15 cellular contexts compared by ENCODE assay signal in the genomic region with DNA sequence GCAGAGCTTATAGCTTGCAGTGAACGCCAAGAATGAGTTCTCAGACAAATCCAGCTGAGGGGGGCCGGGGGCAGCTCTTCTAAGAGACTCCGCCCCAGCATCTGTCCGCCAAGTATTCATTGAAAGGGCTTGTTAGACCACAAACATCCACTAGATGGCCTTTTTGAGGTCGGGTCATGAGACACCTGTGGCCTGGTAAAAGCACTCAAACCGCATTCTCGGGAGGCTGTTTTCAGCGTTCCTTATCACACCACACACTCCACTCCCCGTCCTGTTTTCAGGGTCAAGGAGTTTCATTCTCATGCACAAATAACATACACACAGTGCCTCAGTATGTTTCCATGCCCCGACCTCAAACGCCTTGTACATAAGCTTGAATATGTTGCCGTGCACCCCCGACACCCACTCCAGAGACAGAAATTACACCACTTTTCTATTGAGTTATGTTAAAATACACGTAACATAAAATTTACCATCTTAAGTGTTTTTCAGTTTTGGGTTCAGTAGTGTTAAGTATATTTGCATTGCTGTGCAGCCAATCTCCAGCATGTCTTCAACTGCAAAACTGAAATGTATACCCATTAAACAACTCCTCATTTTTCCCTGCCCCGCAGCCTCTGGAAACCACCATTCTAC. TPM values are rescaled to one million over a fixed set of nuclear protein-coding genes. Genes with fewer than 3 reads are reported as not detected.
A peak's percentile ranks its signal among the peaks of the same experiment; 100 is the strongest.
DNase-seq lines count a peak whose midpoint lies in the region; ATAC-seq, FAIRE-seq and TF ChIP-seq lines count a peak whose summit lies in the region.
"Not testable (repeated sequence)": the region's sequence is repeated elsewhere in the genome, so short reads cannot be mapped to it uniquely, and the experiment has no call there.
"Had no signal": no experiment of that assay in that cellular context is flagged by ENCODE, and none has a peak within 500 bp of the region (broad histone marks: within the 10 kb centered on the region; RNA-seq: fewer than 3 reads in every experiment).

No MANE protein-coding gene starts in this region.

- WGBS in K562 (ENCODE audit: insufficient coverage, low coverage, missing lambda C conversion rate), result no CpG with 5 or more reads among the region's 15 CpGs

- not testable (repeated sequence) for H3K9me3 ChIP-seq in T-helper 17 cell (ENCODE audit: control insufficient read depth, low read length, poor library complexity, severe bottlenecking); K562 (replicated peaks; ENCODE audit: control insufficient read depth, insufficient read depth, low read depth, low read length)

- not testable (repeated sequence) for H3K27me3 Mint-ChIP-seq in T-helper 17 cell, memory B cell

- H3K4me3 ChIP-seq in K562, result not testable (repeated sequence)

- H3K4me1 ChIP-seq in K562 (replicated peaks in 1 of 2; ENCODE audit: control insufficient read depth in 2 of 2, insufficient read depth in 2 of 2, low read length in 2 of 2), result not testable (repeated sequence)

- H3K27ac ChIP-seq in K562 (ENCODE audit: extremely low read depth, low read depth, low read length), result not testable (repeated sequence)

- H3K27ac Mint-ChIP-seq in T-helper 17 cell, memory B cell: not testable (repeated sequence)

- not testable (repeated sequence) for H3K36me3 Mint-ChIP-seq in T-helper 17 cell (ENCODE audit: low read depth); memory B cell

- not testable (repeated sequence) for H3K36me3 ChIP-seq in K562 (ENCODE audit: control insufficient read depth, insufficient read depth, low read length)

- POLR2A ChIA-PET in K562 (lab: Yijun Ruan, JAX), result not testable (repeated sequence)

- H3K4me1 Mint-ChIP-seq in T-helper 17 cell, memory B cell: not testable (repeated sequence)

- TF ChIP-seq POLR2A in K562 (conservative IDR thresholded peaks at IDR 0.05), result not testable (repeated sequence)

- in situ Hi-C loops in K562 (cut with MboI), result not testable (repeated sequence)

- not testable (repeated sequence) for H3K79me2 ChIP-seq in K562 (ENCODE audit: control insufficient read depth, insufficient read depth, low read length)

- BruUV-seq in K562 (replicated peaks; lab: Mats Ljungman, UMichigan), result not testable (repeated sequence)

- not testable (repeated sequence) for H3K4me2 ChIP-seq in K562 (ENCODE audit: insufficient read depth, low read length)

- not testable (repeated sequence) for FAIRE-seq in K562 (lab: Jason Lieb, UNC)

- not testable (repeated sequence) for H3K4me3 Mint-ChIP-seq in T-helper 17 cell, memory B cell

- not testable (repeated sequence) for H2AFZ ChIP-seq in K562 (ENCODE audit: low read depth, low read length)

- not testable (repeated sequence) for H3K9ac ChIP-seq in K562 (ENCODE audit: insufficient read depth in 1 of 2, low read depth in 2 of 2, low read length in 2 of 2)

- not testable (repeated sequence) for H3K27me3 ChIP-seq in K562 (ENCODE audit: control insufficient read depth in 2 of 2, insufficient read depth in 2 of 2, low read length in 2 of 2)

- H3K9me1 ChIP-seq in K562 (ENCODE audit: control insufficient read depth, insufficient read depth, low read length), result not testable (repeated sequence)

- TF ChIP-seq EP300 in K562 (IDR thresholded peaks at IDR 0.05; ENCODE audit: low read length), result not testable (repeated sequence)

- CTCF ChIA-PET in K562 (lab: Yijun Ruan, JAX; ENCODE audit: low intra/inter-chr PET ratio), result not testable (repeated sequence)

- not testable (repeated sequence) for H3K9me3 Mint-ChIP-seq in memory B cell

- intact Hi-C loops in K562 (cut with micrococcal nuclease), result not testable (repeated sequence)

- TF ChIP-seq CTCF in K562 (IDR thresholded peaks at IDR 0.05 in 2 of 3, conservative IDR thresholded peaks at IDR 0.05 in 1 of 3; ENCODE audit: insufficient read depth in 2 of 3, low read depth in 1 of 3, low read length in 3 of 3), result not testable (repeated sequence)

- DNase-seq in T-helper 17 cell; K562 (ENCODE audit: extremely low read depth in 1 of 4, low spot score in 3 of 4); memory B cell (ENCODE audit: low spot score in 2 of 2): not testable (repeated sequence)

- ATAC-seq in GM18517 (IDR thresholded peaks at IDR 0.05; ENCODE audit: unreplicated experiment), result peak; percentile 46
- ATAC-seq in GM21381 (IDR thresholded peaks at IDR 0.05; ENCODE audit: unreplicated experiment), result peak; percentile 63
- ATAC-seq in HG02759 (IDR thresholded peaks at IDR 0.05; ENCODE audit: unreplicated experiment), result peak; percentile 82
- peak; percentile 77 for ATAC-seq in HG03139 (IDR thresholded peaks at IDR 0.05; ENCODE audit: unreplicated experiment)
- peak; percentile 72 for ATAC-seq in T-helper 17 cell
- ATAC-seq in K562, result peak; percentile 88
- ATAC-seq in memory B cell (ENCODE audit: low read depth), result peak; percentile 71

- not testable (repeated sequence) for H4K20me1 ChIP-seq in K562 (replicated peaks; ENCODE audit: control insufficient read depth, insufficient read depth, low read length)

- TF ChIP-seq RAD21 in K562 (CRISPR knock-in tag; conservative IDR thresholded peaks at IDR 0.05 in 1 of 2, IDR thresholded peaks at IDR 0.05 in 1 of 2), result not testable (repeated sequence)

RNA-seq across cellular contexts. Expression of gene CXorf49B, which starts 21.3 kb away (rescaled TPM):
- total RNA-seq in T-helper 17 cell (not detected), K562 (2014; rRNA removed) (not detected in 2 replicates), K562 (2014; rRNA removed; fragmentation: Illumina TruSeq; extraction: Trizol) (not detected in 2 replicates), K562 (2015; rRNA removed; fragmentation: Illumina TruSeq; extraction: Trizol) (not detected in 2 replicates), K562 (2021) (not detected in 2 replicates)
- not detected in 2 replicates for total RNA-seq in K562 (2011; cell fraction: chromatin; rRNA removed; ENCODE audit: low replicate concordance)
- total RNA-seq in K562 (2011; cell fraction: nucleolus; rRNA removed), result not detected in 2 replicates
- not detected in 2 replicates for total RNA-seq in K562 (2011; cell fraction: nucleoplasm; rRNA removed)
- polyA plus RNA-seq in K562 (2011; rRNA removed) (not detected in 2 replicates), K562 (2014; fragmentation: Illumina TruSeq; extraction: Trizol) (not detected in 2 replicates), K562 (2014; fragmentation: Nextera tagmentation; extraction: Ambion mirVana) (not detected), K562 (2014; rRNA removed) (not detected in 2 replicates)
- polyA plus RNA-seq in K562 (2011; cell fraction: cytosol; rRNA removed), result not detected in 2 replicates
- polyA plus RNA-seq in K562 (2011; cell fraction: nucleus; rRNA removed), result 0.06 TPM in 1 of 2 replicates, not detected in the other
- not detected in 2 replicates for polyA plus RNA-seq in K562 (2012)
- polyA minus RNA-seq in K562 (2011; rRNA and poly(A)+ RNA removed), result not detected in 2 replicates
- not detected in 2 replicates for polyA minus RNA-seq in K562 (2011; cell fraction: cytosol; rRNA and poly(A)+ RNA removed)
- not detected in 2 replicates for polyA minus RNA-seq in K562 (2011; cell fraction: nucleus; rRNA and poly(A)+ RNA removed)
- total RNA-seq: cardiac muscle cell, dermis microvascular lymphatic vessel endothelial cell, fibroblast of villous mesenchyme, H7, hepatocyte, mammary epithelial cell, ovary, thyroid gland had no signal
- polyA plus RNA-seq: cardiac muscle cell, mammary epithelial cell, ovary had no signal
